Comparison of ENCODE assay signal across 19 cellular contexts in genomic region chr9:107294756-107295155, GRCh38. TPM values are rescaled to one million over a fixed set of nuclear protein-coding genes. Genes with fewer than 3 reads are reported as not detected.
A peak's percentile ranks its signal among the peaks of the same experiment; 100 is the strongest.
DNase-seq lines count a peak whose midpoint lies in the region; ATAC-seq lines count a peak whose summit lies in the region.
"Had no signal": no experiment of that assay in that cellular context is flagged by ENCODE, and none has a peak within 500 bp of the region (broad histone marks: within the 10 kb centered on the region; RNA-seq: fewer than 3 reads in every experiment).

No MANE protein-coding gene starts in this region.

- H4K8ac ChIP-seq in mesendoderm (ENCODE audit: low read depth, low read length), result no peak overlapping the region

- no peak overlapping the region for H3K4me2 ChIP-seq in mesendoderm (ENCODE audit: low read length)
- H3K4me2 ChIP-seq: smooth muscle cell had no signal

- no peak overlapping the region for H3K27ac ChIP-seq in mesendoderm (ENCODE audit: low read depth, low read length)
- H3K27ac ChIP-seq: HL-60 had no signal

- H3K79me2 ChIP-seq in mesendoderm (ENCODE audit: control insufficient read depth, insufficient read depth, low read length), result peaks cover 86% of the 10 kb centered on the region

- peak overlapping the region; percentile 8 for H3K27ac Mint-ChIP-seq in activated T-cell treated with anti-CD3 and anti-CD28 coated beads, Interleukin-2, amount 50 U/mL, for 72 hours
- H3K27ac Mint-ChIP-seq in stimulated activated memory B cell treated with anti-CD40 and anti-IgM and Interleukin-4, amounts not matched to agents 10 μg/mL and 1 μg/mL and 100 μg/mL, for 72 hours, result peak overlapping the region; percentile 30

- no peak overlapping the region for H3K56ac ChIP-seq in mesendoderm (ENCODE audit: low read length)

- peaks cover 59% of the 10 kb centered on the region for H3K4me1 Mint-ChIP-seq in activated T-cell treated with anti-CD3 and anti-CD28 coated beads, Interleukin-2, amount 50 U/mL, for 72 hours (ENCODE audit: low read depth)
- peaks cover 69% of the 10 kb centered on the region for H3K4me1 Mint-ChIP-seq in activated T-cell treated with anti-CD3 and anti-CD28 coated beads, Interleukin-2, amount 50 U/mL, for 4 hours (ENCODE audit: low read depth)
- peaks cover 63% of the 10 kb centered on the region for H3K4me1 Mint-ChIP-seq in stimulated activated memory B cell treated with anti-CD40 and anti-IgM and Interleukin-4, amounts not matched to agents 10 μg/mL and 1 μg/mL and 100 μg/mL, for 72 hours

- H3K4me3 ChIP-seq in mesendoderm (ENCODE audit: low read length), result no peak overlapping the region
- H3K4me3 ChIP-seq: smooth muscle cell had no signal

- H3K4me3 Mint-ChIP-seq in activated T-cell treated with anti-CD3 and anti-CD28 coated beads, Interleukin-2, amount 50 U/mL, for 72 hours, result peak overlapping the region in 1 of 2 donors; percentile 5
- no peak overlapping the region for H3K4me3 Mint-ChIP-seq in activated T-cell treated with anti-CD3 and anti-CD28 coated beads, Interleukin-2, amount 50 U/mL, for 4 hours
- H3K4me3 Mint-ChIP-seq in stimulated activated memory B cell treated with anti-CD40 and anti-IgM and Interleukin-4, amounts not matched to agents 10 μg/mL and 1 μg/mL and 100 μg/mL, for 72 hours, result no peak overlapping the region

- no peak overlapping the region for H2BK120ac ChIP-seq in mesendoderm (ENCODE audit: low read depth, low read length)

- H2BK15ac ChIP-seq in mesendoderm (replicated peaks; ENCODE audit: low read depth), result no peak overlapping the region

- H3K9me3 Mint-ChIP-seq in activated T-cell treated with anti-CD3 and anti-CD28 coated beads, Interleukin-2, amount 50 U/mL, for 72 hours, result no peaks in the 10 kb centered on the region
- H3K9me3 Mint-ChIP-seq in activated T-cell treated with anti-CD3 and anti-CD28 coated beads, Interleukin-2, amount 50 U/mL, for 4 hours, result no peaks in the 10 kb centered on the region
- H3K9me3 Mint-ChIP-seq in stimulated activated memory B cell treated with anti-CD40 and anti-IgM and Interleukin-4, amounts not matched to agents 10 μg/mL and 1 μg/mL and 100 μg/mL, for 72 hours, result no peaks in the 10 kb centered on the region

- no peak overlapping the region for H4K5ac ChIP-seq in mesendoderm (ENCODE audit: low read length)

- peaks cover 0 to 8% of the 10 kb centered on the region in 2 donors for H3K36me3 Mint-ChIP-seq in activated T-cell treated with anti-CD3 and anti-CD28 coated beads, Interleukin-2, amount 50 U/mL, for 72 hours (ENCODE audit: insufficient read depth in 2 of 2)
- peaks cover 12% of the 10 kb centered on the region for H3K36me3 Mint-ChIP-seq in activated T-cell treated with anti-CD3 and anti-CD28 coated beads, Interleukin-2, amount 50 U/mL, for 4 hours (ENCODE audit: insufficient read depth)
- H3K36me3 Mint-ChIP-seq in stimulated activated memory B cell treated with anti-CD40 and anti-IgM and Interleukin-4, amounts not matched to agents 10 μg/mL and 1 μg/mL and 100 μg/mL, for 72 hours, result no peaks in the 10 kb centered on the region

- no peak overlapping the region for H2AK5ac ChIP-seq in mesendoderm (ENCODE audit: low read length)

- H3K4me1 ChIP-seq in mesendoderm (ENCODE audit: control insufficient read depth, low read depth, low read length), result peaks cover 1% of the 10 kb centered on the region

- H3K36me3 ChIP-seq in mesendoderm (ENCODE audit: control insufficient read depth, insufficient read depth, low read length), result no peaks in the 10 kb centered on the region

- no peaks in the 10 kb centered on the region for H3K27me3 ChIP-seq in mesendoderm (ENCODE audit: insufficient read depth, low read length, poor library complexity)

- WGBS in mesendoderm (ENCODE audit: extremely low coverage, insufficient coverage, low lambda C conversion rate), result no CpG with 5 or more reads among the region's 4 CpGs

- H3K23ac ChIP-seq in mesendoderm (ENCODE audit: low read length), result no peak overlapping the region

- no peak overlapping the region for H3K9ac ChIP-seq in mesendoderm (ENCODE audit: low read length)

- no peaks in the 10 kb centered on the region for H3K27me3 Mint-ChIP-seq in activated T-cell treated with anti-CD3 and anti-CD28 coated beads, Interleukin-2, amount 50 U/mL, for 72 hours (ENCODE audit: low read depth)
- no peaks in the 10 kb centered on the region for H3K27me3 Mint-ChIP-seq in activated T-cell treated with anti-CD3 and anti-CD28 coated beads, Interleukin-2, amount 50 U/mL, for 4 hours (ENCODE audit: low read depth)
- no peaks in the 10 kb centered on the region for H3K27me3 Mint-ChIP-seq in stimulated activated memory B cell treated with anti-CD40 and anti-IgM and Interleukin-4, amounts not matched to agents 10 μg/mL and 1 μg/mL and 100 μg/mL, for 72 hours

- H3K18ac ChIP-seq in mesendoderm (ENCODE audit: low read length), result no peak overlapping the region

- no peak overlapping the region for H3K4ac ChIP-seq in mesendoderm (ENCODE audit: low read depth, low read length)

- H3K79me1 ChIP-seq in mesendoderm (ENCODE audit: low read length), result no peaks in the 10 kb centered on the region

- ATAC-seq in activated T-cell treated with anti-CD3 and anti-CD28 coated beads, Interleukin-2, amount 50 U/mL, for 72 hours (replicated peaks in 1 of 2), result no peak
- no peak for ATAC-seq in activated T-cell treated with anti-CD3 and anti-CD28 coated beads, Interleukin-2, amount 50 U/mL, for 4 hours
- ATAC-seq in stimulated activated memory B cell treated with anti-CD40 and anti-IgM and Interleukin-4, amounts not matched to agents 10 μg/mL and 1 μg/mL and 100 μg/mL, for 72 hours, result no peak
- no peak for ATAC-seq in HG02610 (IDR thresholded peaks at IDR 0.05; ENCODE audit: unreplicated experiment)

- DNase-seq in activated T-cell treated with anti-CD3 and anti-CD28 coated beads, Interleukin-2, amount 50 U/mL, for 72 hours, result no peak
- DNase-seq in activated T-cell treated with anti-CD3 and anti-CD28 coated beads, Interleukin-2, amount 50 U/mL, for 4 hours, result no peak
- DNase-seq in OCI-M1 (lab: John Stamatoyannopoulos, UW) (peak; percentile 12), mesendoderm (peak; percentile 64), NCI-H1436 (lab: John Stamatoyannopoulos, UW) (no peak), HuH-7 (ENCODE audit: low spot score) (no peak)
- DNase-seq: activated CD4-positive, alpha-beta T cell treated with anti-CD3 and anti-CD28 coated beads, Interleukin-2, amount 50 U/mL, for 1 hour; activated naive CD4-positive, alpha-beta T cell treated with anti-CD3 and anti-CD28 coated beads, Interleukin-2, amount 50 U/mL, for 16 hours; DMS153; HCEC 1CT; hippocampal formation; NCI-H2029 treated with DMSO at 0.1 percent for 48 hours; NCI-H446 treated with DMSO at 0.1 percent for 48 hours; stimulated activated CD4-positive, alpha-beta T cell treated with anti-CD3 and anti-CD28 coated beads, Interleukin-4, amount 100 ng/mL, for 24 hours; SW 1271 had no signal

- H2BK5ac ChIP-seq in mesendoderm (ENCODE audit: low read length), result no peak overlapping the region

RNA-seq across cellular contexts. Expression of gene RAD23B, which starts 11.7 kb away (rescaled TPM):
- total RNA-seq in activated T-cell treated with anti-CD3 and anti-CD28 coated beads, Interleukin-2, amount 50 U/mL, for 72 hours, result 100 to 1,000 TPM in 1 of 2 donors, 10 to 100 TPM in 1; 88.7 to 112 TPM
- 100 to 1,000 TPM; 168 to 208 (median 185) TPM for total RNA-seq in activated T-cell treated with anti-CD3 and anti-CD28 coated beads, Interleukin-2, amount 50 U/mL, for 4 hours
- polyA plus RNA-seq in mesendoderm (2013, experiment 1 of 2), result 172 TPM
- polyA plus RNA-seq in mesendoderm (2013, experiment 2 of 2), result 180 TPM

Comparison
In these comparisons a context has a peak if more than half of its experiments do, and no peak if none do; other contexts are left out.
1. DNase-seq: peak in OCI-M1 (single experiment) and mesendoderm (single experiment); none in activated T-cell treated with anti-CD3 and anti-CD28 coated beads, Interleukin-2, amount 50 U/mL, for 72 hours (0 of 2), activated T-cell treated with anti-CD3 and anti-CD28 coated beads, Interleukin-2, amount 50 U/mL, for 4 hours (single experiment), NCI-H1436 (single experiment) and HuH-7 (single experiment).